Comparison of ENCODE assay signal across 8 cellular contexts in genomic region chr9:99825158-99826046, GRCh38. TPM values are rescaled to one million over a fixed set of nuclear protein-coding genes. Genes with fewer than 3 reads are reported as not detected.
A peak's percentile ranks its signal among the peaks of the same experiment; 100 is the strongest.
DNase-seq lines count a peak whose midpoint lies in the region; ATAC-seq and TF ChIP-seq lines count a peak whose summit lies in the region.

No MANE protein-coding gene starts in this region.

- intact Hi-C loops in activated B cell treated with CpG ODN at 0.5 μM for 24 hours (cut with micrococcal nuclease) = loop anchor here (1.0 to 10.0 kb wide), 3 partner anchors 559 to 769 kb away; no protein-coding TSS in a partner anchor

- ATAC-seq in activated B cell treated with CpG ODN at 0.5 μM for 24 hours (ENCODE audit: low read depth) (no peak), GM19035 (IDR thresholded peaks at IDR 0.05; ENCODE audit: unreplicated experiment) (no peak), HG03045 (IDR thresholded peaks at IDR 0.05; ENCODE audit: unreplicated experiment) (no peak), GM18520 (IDR thresholded peaks at IDR 0.05; ENCODE audit: unreplicated experiment) (no peak)

- TF ChIP-seq CTCF in GM12874 (IDR thresholded peaks at IDR 0.05; ENCODE audit: insufficient read depth, low read depth, low read length) (peak; percentile 10; the same call in 1 of the 2 replicates), activated B cell treated with CpG ODN at 0.5 μM for 24 hours (IDR thresholded peaks at IDR 0.05) (no peak), fibroblast of villous mesenchyme (IDR thresholded peaks at IDR 0.05; ENCODE audit: insufficient read depth, low read depth, low read length) (no peak), progenitor cell of endocrine pancreas (IDR thresholded peaks at IDR 0.05; ENCODE audit: unreplicated experiment) (peak; percentile 7)

- peak overlapping the region; percentile 91 for H3K4me3 ChIP-seq in fibroblast of villous mesenchyme (ENCODE audit: low read depth, low read length)

- peaks cover 67% of the 10 kb centered on the region for H3K36me3 Mint-ChIP-seq in activated B cell treated with CpG ODN at 0.5 μM for 24 hours (ENCODE audit: low read depth)
- peaks cover 7% of the 10 kb centered on the region for H3K36me3 Mint-ChIP-seq in progenitor cell of endocrine pancreas (ENCODE audit: insufficient read depth)

- no peaks in the 10 kb centered on the region for H3K9me3 Mint-ChIP-seq in activated B cell treated with CpG ODN at 0.5 μM for 24 hours
- H3K9me3 Mint-ChIP-seq in progenitor cell of endocrine pancreas (ENCODE audit: low read depth) = no peaks in the 10 kb centered on the region

- peaks cover 55% of the 10 kb centered on the region for H3K4me1 Mint-ChIP-seq in activated B cell treated with CpG ODN at 0.5 μM for 24 hours
- H3K4me1 Mint-ChIP-seq in progenitor cell of endocrine pancreas (ENCODE audit: low read depth) = peaks cover 23% of the 10 kb centered on the region

- CTCF ChIA-PET in activated B cell treated with CpG ODN at 0.5 μM for 24 hours (lab: Charles Lee) = interaction anchor here (0.7 to 2.5 kb wide), 20 partner anchors 17 to 770 kb away, joined by 3 to 15 read pairs (median 4); partner anchors contain the start of gene STX17

- H3K27ac Mint-ChIP-seq in activated B cell treated with CpG ODN at 0.5 μM for 24 hours (peak overlapping the region; percentile 97), progenitor cell of endocrine pancreas (peak overlapping the region; percentile 85)

- DNase-seq in activated B cell treated with CpG ODN at 0.5 μM for 24 hours (peak; percentile 33), fibroblast of villous mesenchyme (ENCODE audit: low read depth) (no peak), progenitor cell of endocrine pancreas (ENCODE audit: low spot score, unreplicated experiment) (no peak), hepatic stellate cell (ENCODE audit: low spot score) (no peak)

- peaks cover 32% of the 10 kb centered on the region for H3K27me3 Mint-ChIP-seq in activated B cell treated with CpG ODN at 0.5 μM for 24 hours
- peaks cover 75% of the 10 kb centered on the region for H3K27me3 Mint-ChIP-seq in progenitor cell of endocrine pancreas

- peak overlapping the region; percentile 96 for H3K4me3 Mint-ChIP-seq in activated B cell treated with CpG ODN at 0.5 μM for 24 hours
- H3K4me3 Mint-ChIP-seq in progenitor cell of endocrine pancreas (ENCODE audit: low read depth) = peak overlapping the region; percentile 73

- POLR2A ChIA-PET in activated B cell treated with CpG ODN at 0.5 μM for 24 hours (lab: Charles Lee) = interaction anchor here (0.6 to 7.3 kb wide), 15 partner anchors 10 to 642 kb away, joined by 3 to 110 read pairs (median 5); partner anchors contain the start of genes ALG2 and SEC61B

RNA-seq across cellular contexts. Expression of gene NR4A3, which starts 3.7 kb away (rescaled TPM):
- total RNA-seq in activated B cell treated with CpG ODN at 0.5 μM for 24 hours = 20.7 and 21.5 TPM in 2 replicates
- under 0.01 TPM in 2 replicates for total RNA-seq in fibroblast of villous mesenchyme
- 1.2 and 1.4 TPM in 2 replicates for total RNA-seq in progenitor cell of endocrine pancreas

Comparison
In these comparisons a context has a peak if more than half of its experiments do, and no peak if none do; other contexts are left out.
1. CTCF ChIP-seq: peak in GM12874 (single experiment) and progenitor cell of endocrine pancreas (single experiment); none in activated B cell treated with CpG ODN at 0.5 μM for 24 hours (single experiment) and fibroblast of villous mesenchyme (single experiment).